Comparison of ENCODE assay signal across 12 cellular contexts in the genomic region with DNA sequence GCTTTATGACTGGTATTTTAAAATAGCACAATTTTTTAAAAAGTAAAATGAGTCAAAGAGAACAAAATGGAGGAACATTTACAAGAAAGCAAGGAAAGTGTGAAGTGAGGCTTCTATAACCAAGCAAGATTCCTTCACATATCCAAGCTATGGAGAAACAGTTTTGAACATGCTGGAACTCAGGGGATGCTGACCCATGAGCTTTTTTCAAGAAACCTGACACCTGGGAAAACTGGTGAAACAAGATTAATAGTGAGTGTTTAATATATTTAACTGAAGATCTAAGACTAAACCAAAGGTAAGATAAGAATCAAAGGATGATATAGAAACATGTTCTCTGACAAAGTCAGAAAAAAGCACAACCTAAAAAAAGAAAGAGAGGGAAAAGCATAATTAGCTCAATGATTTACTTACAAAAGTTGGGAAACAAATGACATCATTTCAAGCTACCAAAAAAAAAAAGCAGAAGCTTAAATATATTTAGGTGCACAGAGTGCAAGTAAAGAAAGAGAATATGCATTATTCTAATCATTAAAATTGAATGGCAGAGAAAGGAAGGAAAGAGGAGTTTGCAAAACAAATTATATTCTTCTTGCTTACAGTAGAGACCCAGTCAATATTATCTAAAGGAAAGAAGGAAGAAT. TPM values are rescaled to one million over a fixed set of nuclear protein-coding genes. Genes with fewer than 3 reads are reported as not detected.
A peak's percentile ranks its signal among the peaks of the same experiment; 100 is the strongest.
DNase-seq lines count a peak whose midpoint lies in the region; ATAC-seq and TF ChIP-seq lines count a peak whose summit lies in the region.
"Had no signal": no experiment of that assay in that cellular context is flagged by ENCODE, and none has a peak within 500 bp of the region (broad histone marks: within the 10 kb centered on the region; RNA-seq: fewer than 3 reads in every experiment).

No MANE protein-coding gene starts in this region.

- H3K79me1 ChIP-seq in H9 (ENCODE audit: insufficient read depth, low read depth, low read length, poor library complexity, severe bottlenecking) = no peaks in the 10 kb centered on the region

- H3K9me3 Mint-ChIP-seq in H9 (peaks cover 0 to 8% of the 10 kb centered on the region in 2 experiments; a peak in 4 of 5 replicates), naive B cell (no peaks in the 10 kb centered on the region)
- H3K9me3 Mint-ChIP-seq in activated T-helper 17 cell treated with anti-CD3 and anti-CD28 coated beads, Interleukin-2, amount 50 U/mL, for 72 hours = no peaks in the 10 kb centered on the region

- no peak overlapping the region for H4K91ac ChIP-seq in H9 (ENCODE audit: insufficient read length, low read depth, low read length)

- H3K4me1 Mint-ChIP-seq in H9 (peaks cover 26 to 27% of the 10 kb centered on the region in 2 experiments), naive B cell (peaks cover 37 to 54% (median 40%) of the 10 kb centered on the region in 3 donors)
- H3K4me1 Mint-ChIP-seq in activated T-helper 17 cell treated with anti-CD3 and anti-CD28 coated beads, Interleukin-2, amount 50 U/mL, for 72 hours = peaks cover 6% of the 10 kb centered on the region

- H3K23me2 ChIP-seq in H9 (ENCODE audit: insufficient read length, low read depth, low read length, poor library complexity, severe bottlenecking) = peaks cover 12% of the 10 kb centered on the region

- peak overlapping the region; percentile 78 to 97 (median 92); a peak in 21 of 22 replicates for H3K4me2 ChIP-seq in BLaER1 treated with 17β-estradiol and CSF1 and Interleukin-3, amounts not matched to agents 10 nM and 100 nM
- no peak overlapping the region for H3K4me2 ChIP-seq in H9 (ENCODE audit: insufficient read depth, insufficient read length, low read length)

- H3K4me3 ChIP-seq in BLaER1 treated with 17β-estradiol and CSF1 and Interleukin-3, amounts not matched to agents 10 nM and 100 nM = peak overlapping the region in 8 of 10 experiments; percentile 65 to 74 (median 69); a peak in 10 of 20 replicates

- no peak overlapping the region for H2BK20ac ChIP-seq in H9 (ENCODE audit: low read depth, low read length, poor library complexity, severe bottlenecking)

- peak overlapping the region in 4 of 11 experiments; percentile 35 to 90 (median 74); a peak in 4 of 22 replicates for H3K27ac ChIP-seq in BLaER1 treated with 17β-estradiol and CSF1 and Interleukin-3, amounts not matched to agents 10 nM and 100 nM
- H3K27ac ChIP-seq in H9 (ENCODE audit: insufficient read length, low read depth, low read length) = no peak overlapping the region
- H3K27ac ChIP-seq: GM23248 had no signal

- H2BK15ac ChIP-seq in H9 (ENCODE audit: low read depth, low read length) = no peak overlapping the region

- H3K4me1 ChIP-seq in BLaER1 treated with 17β-estradiol and CSF1 and Interleukin-3, amounts not matched to agents 10 nM and 100 nM = peaks cover 36 to 82% (median 71%) of the 10 kb centered on the region in 10 experiments
- H3K4me1 ChIP-seq in H9 (ENCODE audit: insufficient read depth, low read length) = no peaks in the 10 kb centered on the region

- H3K27ac Mint-ChIP-seq in H9 (0 out of 7 replicates have a peak overlapping the region, but pooled peaks of 1 of the 3 experiments have one; percentile 97), naive B cell (peak overlapping the region; percentile 36 to 97 (median 88))
- peak overlapping the region; percentile 92 for H3K27ac Mint-ChIP-seq in activated T-helper 17 cell treated with anti-CD3 and anti-CD28 coated beads, Interleukin-2, amount 50 U/mL, for 72 hours

- H3K9me3 ChIP-seq in BLaER1 treated with 17β-estradiol and CSF1 and Interleukin-3, amounts not matched to agents 10 nM and 100 nM (replicated peaks in 1 of 11) = peaks cover 0 to 14% (median 2%) of the 10 kb centered on the region in 11 experiments; a peak in 10 of 22 replicates
- H3K9me3 ChIP-seq in H9 (ENCODE audit: control insufficient read depth, low read depth, low read length) = no peaks in the 10 kb centered on the region

- ATAC-seq in activated T-helper 17 cell treated with anti-CD3 and anti-CD28 coated beads, Interleukin-2, amount 50 U/mL, for 72 hours (replicated peaks) = no peak
- ATAC-seq in naive B cell (ENCODE audit: low read depth in 2 of 2) (no peak), HG02610 (IDR thresholded peaks at IDR 0.05; ENCODE audit: unreplicated experiment) (no peak)

- H3K27me3 Mint-ChIP-seq in H9 (ENCODE audit: low read depth) = no peaks in the 10 kb centered on the region
- peaks cover 3% of the 10 kb centered on the region for H3K27me3 Mint-ChIP-seq in activated T-helper 17 cell treated with anti-CD3 and anti-CD28 coated beads, Interleukin-2, amount 50 U/mL, for 72 hours
- H3K27me3 Mint-ChIP-seq in naive B cell = no peaks in the 10 kb centered on the region

- H3K36me3 Mint-ChIP-seq in H9 (ENCODE audit: insufficient read depth in 1 of 3, low read depth in 3 of 3) (peaks cover 2 to 5% (median 3%) of the 10 kb centered on the region in 3 experiments; a peak in 5 of 7 replicates), naive B cell (no peaks in the 10 kb centered on the region)
- no peaks in the 10 kb centered on the region for H3K36me3 Mint-ChIP-seq in activated T-helper 17 cell treated with anti-CD3 and anti-CD28 coated beads, Interleukin-2, amount 50 U/mL, for 72 hours (ENCODE audit: low read depth)

- no peak overlapping the region for H4K5ac ChIP-seq in H9 (ENCODE audit: insufficient read length, low read depth, low read length)

- no peak overlapping the region for H4K8ac ChIP-seq in H9 (replicated peaks; ENCODE audit: insufficient read length, low read depth, low read length)

- H2BK120ac ChIP-seq in H9 (ENCODE audit: low read depth, low read length, poor library complexity, severe bottlenecking) = no peak overlapping the region

- H3K4me3 Mint-ChIP-seq in H9 (peak overlapping the region; percentile 81 to 91), naive B cell (peak overlapping the region; percentile 17 to 96 (median 90))
- peak overlapping the region; percentile 88 for H3K4me3 Mint-ChIP-seq in activated T-helper 17 cell treated with anti-CD3 and anti-CD28 coated beads, Interleukin-2, amount 50 U/mL, for 72 hours

- H3K4ac ChIP-seq in H9 (ENCODE audit: low read depth, low read length) = no peak overlapping the region

- no peak overlapping the region for H2AK5ac ChIP-seq in H9 (ENCODE audit: insufficient read length, low read length)

- H2BK5ac ChIP-seq in H9 (ENCODE audit: insufficient read length, low read length) = no peak overlapping the region

- peak overlapping the region in 4 of 11 experiments; percentile 7 to 82 (median 26); a peak in 5 of 22 replicates for H3K9ac ChIP-seq in BLaER1 treated with 17β-estradiol and CSF1 and Interleukin-3, amounts not matched to agents 10 nM and 100 nM
- H3K9ac ChIP-seq in H9 (ENCODE audit: extremely low read depth, insufficient read length, low read length) = no peak overlapping the region
- H3K9ac ChIP-seq: GM23248 had no signal

- no peak overlapping the region for H2BK12ac ChIP-seq in H9 (ENCODE audit: insufficient read length, low read depth, low read length)

- H2AFZ ChIP-seq in H9 (ENCODE audit: low read length) = no peak overlapping the region

- no peak overlapping the region for H3K23ac ChIP-seq in H9 (ENCODE audit: insufficient read length, low read depth, low read length)

- H3K36me3 ChIP-seq in BLaER1 treated with 17β-estradiol and CSF1 and Interleukin-3, amounts not matched to agents 10 nM and 100 nM = peaks cover 0 to 10% (median 0%) of the 10 kb centered on the region in 11 experiments; a peak in 1 of 22 replicates

- H3K14ac ChIP-seq in H9 (ENCODE audit: insufficient read depth, low read length) = no peak overlapping the region

- no peaks in the 10 kb centered on the region for H3K79me2 ChIP-seq in H9 (ENCODE audit: insufficient read depth, low read length)

- no peak for DNase-seq in H9
- DNase-seq in naive B cell = no peak
- DNase-seq in NCI-H2081 treated with DMSO at 0.1 percent for 48 hours (lab: John Stamatoyannopoulos, UW) = no peak
- DNase-seq in NCI-H2227 (lab: John Stamatoyannopoulos, UW; ENCODE audit: unreplicated experiment) = no peak
- no peak for DNase-seq in central memory CD4-positive, alpha-beta T cell
- DNase-seq: activated CD4-positive, CD25-positive, alpha-beta regulatory T cell treated with anti-CD3 and anti-CD28 coated beads, Interleukin-2, amount 50 U/mL, for 72 hours; left ventricle myocardium superior; NCI-H1436 had no signal

- no peaks in the 10 kb centered on the region for H4K20me1 ChIP-seq in BLaER1 treated with 17β-estradiol and CSF1 and Interleukin-3, amounts not matched to agents 10 nM and 100 nM
- no peaks in the 10 kb centered on the region for H4K20me1 ChIP-seq in H9 (ENCODE audit: control insufficient read depth, insufficient read depth, insufficient read length)

- TF ChIP-seq CTCF in H9 (conservative IDR thresholded peaks at IDR 0.05) = no peak

- no peaks in the 10 kb centered on the region for H3K27me3 ChIP-seq in BLaER1 treated with 17β-estradiol and CSF1 and Interleukin-3, amounts not matched to agents 10 nM and 100 nM
- no peaks in the 10 kb centered on the region for H3K27me3 ChIP-seq in H9 (ENCODE audit: insufficient read depth, low read length)

- no peak overlapping the region for H3K18ac ChIP-seq in H9 (ENCODE audit: insufficient read length, low read depth, low read length)

- H3T11ph ChIP-seq in H9 (ENCODE audit: low read length) = no peak overlapping the region

- no peak overlapping the region for H3K56ac ChIP-seq in H9 (ENCODE audit: insufficient read length, low read depth, low read length)

RNA-seq across cellular contexts. Expression of a gene that starts 24.9 kb away (rescaled TPM):
- total RNA-seq in H9 (2021) = 2.9 and 3.8 TPM in 2 replicates
- 1 to 10 TPM; 2.4 to 3.9 TPM for total RNA-seq in activated T-helper 17 cell treated with anti-CD3 and anti-CD28 coated beads, Interleukin-2, amount 50 U/mL, for 72 hours
- polyA plus RNA-seq in naive B cell (ENCODE audit: low read depth in 6 of 6) = 1 to 10 TPM in 5 of 6 donors, under 1 TPM in 1; 0.69 to 6.9 (median 2.8) TPM

RNA-seq across cellular contexts. Expression of a gene that starts 45.0 kb away (rescaled TPM):
- total RNA-seq in H9 (2021) = 227 and 239 TPM in 2 replicates
- 100 to 1,000 TPM; 124 to 179 TPM for total RNA-seq in activated T-helper 17 cell treated with anti-CD3 and anti-CD28 coated beads, Interleukin-2, amount 50 U/mL, for 72 hours
- 100 to 1,000 TPM; 214 to 299 (median 259) TPM for polyA plus RNA-seq in naive B cell (ENCODE audit: low read depth in 6 of 6)

RNA-seq across cellular contexts. Expression of a gene that starts 45.2 kb away (rescaled TPM):
- total RNA-seq in H9 (2021) = 97.2 and 101 TPM in 2 replicates
- total RNA-seq in activated T-helper 17 cell treated with anti-CD3 and anti-CD28 coated beads, Interleukin-2, amount 50 U/mL, for 72 hours = 10 to 100 TPM; 40.5 to 68.7 TPM
- 10 to 100 TPM; 19.8 to 55.5 (median 45.4) TPM for polyA plus RNA-seq in naive B cell (ENCODE audit: low read depth in 6 of 6)
